1 cellular context compared by ENCODE assay signal in the genomic region with DNA sequence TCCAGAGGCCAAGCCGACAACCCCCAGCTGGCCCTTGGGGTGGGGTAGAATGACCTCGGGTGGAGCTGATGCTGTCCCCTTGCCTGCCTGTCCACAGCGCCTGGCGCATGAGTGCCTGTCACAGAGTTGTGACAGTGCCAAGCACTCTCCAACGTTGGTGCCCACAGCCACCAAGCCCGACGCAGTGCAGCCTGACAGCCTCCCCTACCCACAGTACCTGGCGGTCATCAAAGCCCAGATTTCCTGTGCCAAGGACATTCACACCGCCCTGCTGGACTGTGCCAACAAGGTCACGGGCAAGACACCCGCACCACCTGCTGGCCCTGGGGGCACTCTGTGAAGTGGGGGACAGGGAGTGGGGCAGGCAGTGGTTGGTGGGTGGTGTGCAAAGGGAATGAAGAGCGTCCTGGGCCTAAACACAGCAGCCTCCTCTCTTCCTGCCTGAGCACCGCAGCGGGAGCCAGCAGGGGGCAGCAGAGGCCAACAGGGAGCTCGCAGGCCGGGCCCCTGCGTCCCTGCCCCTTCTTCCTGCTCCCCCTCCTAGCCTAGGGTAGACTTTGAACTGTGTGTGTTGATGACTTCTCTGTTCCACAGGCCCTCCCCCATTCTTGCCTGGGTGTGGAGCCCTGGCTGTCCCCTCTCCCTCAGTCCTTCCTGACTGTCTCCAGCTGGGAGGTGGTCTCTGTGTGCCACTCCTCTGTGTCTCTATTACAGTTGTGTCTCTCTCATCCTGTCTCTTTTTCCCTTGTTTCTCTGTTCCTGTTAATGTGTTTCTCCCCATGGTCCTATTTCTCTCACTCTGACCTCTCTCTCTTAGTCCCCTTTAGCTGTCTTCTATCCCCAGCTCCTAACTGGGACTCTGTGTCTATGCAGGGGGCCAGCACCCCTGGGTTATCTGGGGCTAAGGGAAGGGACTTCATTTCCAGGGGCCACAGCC.
TF ChIP-seq lines count a peak whose summit lies in the region.

No MANE protein-coding gene starts in this region.

TF ChIP-seq in K562, 482 proteins besides CTCF, POLR2A, EP300 and RAD21 (continued from another document and continues in another):
- TF ChIP-seq, protein P1, sequence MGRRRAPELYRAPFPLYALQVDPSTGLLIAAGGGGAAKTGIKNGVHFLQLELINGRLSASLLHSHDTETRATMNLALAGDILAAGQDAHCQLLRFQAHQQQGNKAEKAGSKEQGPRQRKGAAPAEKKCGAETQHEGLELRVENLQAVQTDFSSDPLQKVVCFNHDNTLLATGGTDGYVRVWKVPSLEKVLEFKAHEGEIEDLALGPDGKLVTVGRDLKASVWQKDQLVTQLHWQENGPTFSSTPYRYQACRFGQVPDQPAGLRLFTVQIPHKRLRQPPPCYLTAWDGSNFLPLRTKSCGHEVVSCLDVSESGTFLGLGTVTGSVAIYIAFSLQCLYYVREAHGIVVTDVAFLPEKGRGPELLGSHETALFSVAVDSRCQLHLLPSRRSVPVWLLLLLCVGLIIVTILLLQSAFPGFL (CRISPR knock-in tag; IDR thresholded peaks at IDR 0.05), result no peak
- no peak for TF ChIP-seq ZNF408 (CRISPR knock-in tag; IDR thresholded peaks at IDR 0.05; ENCODE audit: low read depth)
- TF ChIP-seq, protein P2, sequence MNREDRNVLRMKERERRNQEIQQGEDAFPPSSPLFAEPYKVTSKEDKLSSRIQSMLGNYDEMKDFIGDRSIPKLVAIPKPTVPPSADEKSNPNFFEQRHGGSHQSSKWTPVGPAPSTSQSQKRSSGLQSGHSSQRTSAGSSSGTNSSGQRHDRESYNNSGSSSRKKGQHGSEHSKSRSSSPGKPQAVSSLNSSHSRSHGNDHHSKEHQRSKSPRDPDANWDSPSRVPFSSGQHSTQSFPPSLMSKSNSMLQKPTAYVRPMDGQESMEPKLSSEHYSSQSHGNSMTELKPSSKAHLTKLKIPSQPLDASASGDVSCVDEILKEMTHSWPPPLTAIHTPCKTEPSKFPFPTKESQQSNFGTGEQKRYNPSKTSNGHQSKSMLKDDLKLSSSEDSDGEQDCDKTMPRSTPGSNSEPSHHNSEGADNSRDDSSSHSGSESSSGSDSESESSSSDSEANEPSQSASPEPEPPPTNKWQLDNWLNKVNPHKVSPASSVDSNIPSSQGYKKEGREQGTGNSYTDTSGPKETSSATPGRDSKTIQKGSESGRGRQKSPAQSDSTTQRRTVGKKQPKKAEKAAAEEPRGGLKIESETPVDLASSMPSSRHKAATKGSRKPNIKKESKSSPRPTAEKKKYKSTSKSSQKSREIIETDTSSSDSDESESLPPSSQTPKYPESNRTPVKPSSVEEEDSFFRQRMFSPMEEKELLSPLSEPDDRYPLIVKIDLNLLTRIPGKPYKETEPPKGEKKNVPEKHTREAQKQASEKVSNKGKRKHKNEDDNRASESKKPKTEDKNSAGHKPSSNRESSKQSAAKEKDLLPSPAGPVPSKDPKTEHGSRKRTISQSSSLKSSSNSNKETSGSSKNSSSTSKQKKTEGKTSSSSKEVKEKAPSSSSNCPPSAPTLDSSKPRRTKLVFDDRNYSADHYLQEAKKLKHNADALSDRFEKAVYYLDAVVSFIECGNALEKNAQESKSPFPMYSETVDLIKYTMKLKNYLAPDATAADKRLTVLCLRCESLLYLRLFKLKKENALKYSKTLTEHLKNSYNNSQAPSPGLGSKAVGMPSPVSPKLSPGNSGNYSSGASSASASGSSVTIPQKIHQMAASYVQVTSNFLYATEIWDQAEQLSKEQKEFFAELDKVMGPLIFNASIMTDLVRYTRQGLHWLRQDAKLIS (CRISPR knock-in tag; IDR thresholded peaks at IDR 0.05), result no peak
- no peak for TF ChIP-seq PTRF (tag; IDR thresholded peaks at IDR 0.05)
- no peak for TF ChIP-seq GATAD2B (IDR thresholded peaks at IDR 0.05; ENCODE audit: borderline replicate concordance)
- TF ChIP-seq, protein P3, sequence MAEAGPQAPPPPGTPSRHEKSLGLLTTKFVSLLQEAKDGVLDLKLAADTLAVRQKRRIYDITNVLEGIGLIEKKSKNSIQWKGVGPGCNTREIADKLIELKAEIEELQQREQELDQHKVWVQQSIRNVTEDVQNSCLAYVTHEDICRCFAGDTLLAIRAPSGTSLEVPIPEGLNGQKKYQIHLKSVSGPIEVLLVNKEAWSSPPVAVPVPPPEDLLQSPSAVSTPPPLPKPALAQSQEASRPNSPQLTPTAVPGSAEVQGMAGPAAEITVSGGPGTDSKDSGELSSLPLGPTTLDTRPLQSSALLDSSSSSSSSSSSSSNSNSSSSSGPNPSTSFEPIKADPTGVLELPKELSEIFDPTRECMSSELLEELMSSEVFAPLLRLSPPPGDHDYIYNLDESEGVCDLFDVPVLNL (CRISPR knock-in tag; IDR thresholded peaks at IDR 0.05; ENCODE audit: low read depth), result no peak
- no peak for TF ChIP-seq MED1 (CRISPR knock-in tag; IDR thresholded peaks at IDR 0.05; ENCODE audit: borderline replicate concordance)
- TF ChIP-seq, protein P4, sequence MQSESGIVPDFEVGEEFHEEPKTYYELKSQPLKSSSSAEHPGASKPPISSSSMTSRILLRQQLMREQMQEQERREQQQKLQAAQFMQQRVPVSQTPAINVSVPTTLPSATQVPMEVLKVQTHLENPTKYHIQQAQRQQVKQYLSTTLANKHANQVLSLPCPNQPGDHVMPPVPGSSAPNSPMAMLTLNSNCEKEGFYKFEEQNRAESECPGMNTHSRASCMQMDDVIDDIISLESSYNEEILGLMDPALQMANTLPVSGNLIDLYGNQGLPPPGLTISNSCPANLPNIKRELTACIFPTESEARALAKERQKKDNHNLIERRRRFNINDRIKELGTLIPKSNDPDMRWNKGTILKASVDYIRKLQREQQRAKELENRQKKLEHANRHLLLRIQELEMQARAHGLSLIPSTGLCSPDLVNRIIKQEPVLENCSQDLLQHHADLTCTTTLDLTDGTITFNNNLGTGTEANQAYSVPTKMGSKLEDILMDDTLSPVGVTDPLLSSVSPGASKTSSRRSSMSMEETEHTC (IDR thresholded peaks at IDR 0.05), result no peak
- no peak for TF ChIP-seq HCFC1 (IDR thresholded peaks at IDR 0.05; ENCODE audit: low read depth, low read length)
- no peak for TF ChIP-seq POLR3A (IDR thresholded peaks at IDR 0.05; ENCODE audit: borderline replicate concordance, extremely low read depth, insufficient read depth, insufficient read length)
- no peak for TF ChIP-seq ZNF695 (CRISPR knock-in tag; IDR thresholded peaks at IDR 0.05)
- TF ChIP-seq, protein P5, sequence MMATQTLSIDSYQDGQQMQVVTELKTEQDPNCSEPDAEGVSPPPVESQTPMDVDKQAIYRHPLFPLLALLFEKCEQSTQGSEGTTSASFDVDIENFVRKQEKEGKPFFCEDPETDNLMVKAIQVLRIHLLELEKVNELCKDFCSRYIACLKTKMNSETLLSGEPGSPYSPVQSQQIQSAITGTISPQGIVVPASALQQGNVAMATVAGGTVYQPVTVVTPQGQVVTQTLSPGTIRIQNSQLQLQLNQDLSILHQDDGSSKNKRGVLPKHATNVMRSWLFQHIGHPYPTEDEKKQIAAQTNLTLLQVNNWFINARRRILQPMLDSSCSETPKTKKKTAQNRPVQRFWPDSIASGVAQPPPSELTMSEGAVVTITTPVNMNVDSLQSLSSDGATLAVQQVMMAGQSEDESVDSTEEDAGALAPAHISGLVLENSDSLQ (IDR thresholded peaks at IDR 0.05), result no peak
- TF ChIP-seq ZNF140 (CRISPR knock-in tag; IDR thresholded peaks at IDR 0.05), result no peak
- TF ChIP-seq CHD1 (IDR thresholded peaks at IDR 0.05; ENCODE audit: low read length), result no peak
- TF ChIP-seq ELF2 (CRISPR knock-in tag; IDR thresholded peaks at IDR 0.05), result no peak; the same call in 1 of the 2 replicates
- TF ChIP-seq GTF2E2 (tag; IDR thresholded peaks at IDR 0.05), result no peak
- TF ChIP-seq ZNF589 (CRISPR knock-in tag; IDR thresholded peaks at IDR 0.05; ENCODE audit: low read depth), result no peak
- TF ChIP-seq, protein P6, sequence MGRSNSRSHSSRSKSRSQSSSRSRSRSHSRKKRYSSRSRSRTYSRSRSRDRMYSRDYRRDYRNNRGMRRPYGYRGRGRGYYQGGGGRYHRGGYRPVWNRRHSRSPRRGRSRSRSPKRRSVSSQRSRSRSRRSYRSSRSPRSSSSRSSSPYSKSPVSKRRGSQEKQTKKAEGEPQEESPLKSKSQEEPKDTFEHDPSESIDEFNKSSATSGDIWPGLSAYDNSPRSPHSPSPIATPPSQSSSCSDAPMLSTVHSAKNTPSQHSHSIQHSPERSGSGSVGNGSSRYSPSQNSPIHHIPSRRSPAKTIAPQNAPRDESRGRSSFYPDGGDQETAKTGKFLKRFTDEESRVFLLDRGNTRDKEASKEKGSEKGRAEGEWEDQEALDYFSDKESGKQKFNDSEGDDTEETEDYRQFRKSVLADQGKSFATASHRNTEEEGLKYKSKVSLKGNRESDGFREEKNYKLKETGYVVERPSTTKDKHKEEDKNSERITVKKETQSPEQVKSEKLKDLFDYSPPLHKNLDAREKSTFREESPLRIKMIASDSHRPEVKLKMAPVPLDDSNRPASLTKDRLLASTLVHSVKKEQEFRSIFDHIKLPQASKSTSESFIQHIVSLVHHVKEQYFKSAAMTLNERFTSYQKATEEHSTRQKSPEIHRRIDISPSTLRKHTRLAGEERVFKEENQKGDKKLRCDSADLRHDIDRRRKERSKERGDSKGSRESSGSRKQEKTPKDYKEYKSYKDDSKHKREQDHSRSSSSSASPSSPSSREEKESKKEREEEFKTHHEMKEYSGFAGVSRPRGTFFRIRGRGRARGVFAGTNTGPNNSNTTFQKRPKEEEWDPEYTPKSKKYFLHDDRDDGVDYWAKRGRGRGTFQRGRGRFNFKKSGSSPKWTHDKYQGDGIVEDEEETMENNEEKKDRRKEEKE (IDR thresholded peaks at IDR 0.05; ENCODE audit: borderline replicate concordance in 1 of 2, control insufficient read depth in 1 of 2, low read depth in 2 of 2, low read length in 1 of 2), result 0 out of 4 replicates have a peak, but pooled peaks of 1 of the 2 experiments have one; percentile 45
- TF ChIP-seq PCBP1 (IDR thresholded peaks at IDR 0.05; ENCODE audit: low read depth, low read length, poor library complexity, severe bottlenecking), result no peak
- TF ChIP-seq POLR3G (IDR thresholded peaks at IDR 0.05; ENCODE audit: extremely low read depth, insufficient read length, insufficient replicate concordance), result no peak
- TF ChIP-seq TEAD1 (CRISPR knock-in tag; IDR thresholded peaks at IDR 0.05), result no peak
- TF ChIP-seq POLR2H (tag; IDR thresholded peaks at IDR 0.05; ENCODE audit: low read depth), result no peak
- no peak for TF ChIP-seq ZNF766 (CRISPR knock-in tag; conservative IDR thresholded peaks at IDR 0.05)
- peak; percentile 80 for TF ChIP-seq ZNF263 (CRISPR knock-in tag; IDR thresholded peaks at IDR 0.05; ENCODE audit: borderline replicate concordance)
- no peak for TF ChIP-seq ZNF436 (CRISPR knock-in tag; IDR thresholded peaks at IDR 0.05)
- no peak for TF ChIP-seq HSF4 (CRISPR knock-in tag; IDR thresholded peaks at IDR 0.05; ENCODE audit: borderline replicate concordance)
- TF ChIP-seq, protein P7, sequence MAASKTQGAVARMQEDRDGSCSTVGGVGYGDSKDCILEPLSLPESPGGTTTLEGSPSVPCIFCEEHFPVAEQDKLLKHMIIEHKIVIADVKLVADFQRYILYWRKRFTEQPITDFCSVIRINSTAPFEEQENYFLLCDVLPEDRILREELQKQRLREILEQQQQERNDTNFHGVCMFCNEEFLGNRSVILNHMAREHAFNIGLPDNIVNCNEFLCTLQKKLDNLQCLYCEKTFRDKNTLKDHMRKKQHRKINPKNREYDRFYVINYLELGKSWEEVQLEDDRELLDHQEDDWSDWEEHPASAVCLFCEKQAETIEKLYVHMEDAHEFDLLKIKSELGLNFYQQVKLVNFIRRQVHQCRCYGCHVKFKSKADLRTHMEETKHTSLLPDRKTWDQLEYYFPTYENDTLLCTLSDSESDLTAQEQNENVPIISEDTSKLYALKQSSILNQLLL (CRISPR knock-in tag; IDR thresholded peaks at IDR 0.05; ENCODE audit: borderline replicate concordance), result no peak
- TF ChIP-seq MTA2 (IDR thresholded peaks at IDR 0.05; ENCODE audit: low read depth), result no peak
- TF ChIP-seq, protein P8, sequence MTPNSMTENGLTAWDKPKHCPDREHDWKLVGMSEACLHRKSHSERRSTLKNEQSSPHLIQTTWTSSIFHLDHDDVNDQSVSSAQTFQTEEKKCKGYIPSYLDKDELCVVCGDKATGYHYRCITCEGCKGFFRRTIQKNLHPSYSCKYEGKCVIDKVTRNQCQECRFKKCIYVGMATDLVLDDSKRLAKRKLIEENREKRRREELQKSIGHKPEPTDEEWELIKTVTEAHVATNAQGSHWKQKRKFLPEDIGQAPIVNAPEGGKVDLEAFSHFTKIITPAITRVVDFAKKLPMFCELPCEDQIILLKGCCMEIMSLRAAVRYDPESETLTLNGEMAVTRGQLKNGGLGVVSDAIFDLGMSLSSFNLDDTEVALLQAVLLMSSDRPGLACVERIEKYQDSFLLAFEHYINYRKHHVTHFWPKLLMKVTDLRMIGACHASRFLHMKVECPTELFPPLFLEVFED (CRISPR knock-in tag; conservative IDR thresholded peaks at IDR 0.05), result 0 out of 2 replicates have a peak, but pooled peaks have one; percentile 4
- no peak for TF ChIP-seq ZNF124 (CRISPR knock-in tag; IDR thresholded peaks at IDR 0.05)
- TF ChIP-seq, protein P9, sequence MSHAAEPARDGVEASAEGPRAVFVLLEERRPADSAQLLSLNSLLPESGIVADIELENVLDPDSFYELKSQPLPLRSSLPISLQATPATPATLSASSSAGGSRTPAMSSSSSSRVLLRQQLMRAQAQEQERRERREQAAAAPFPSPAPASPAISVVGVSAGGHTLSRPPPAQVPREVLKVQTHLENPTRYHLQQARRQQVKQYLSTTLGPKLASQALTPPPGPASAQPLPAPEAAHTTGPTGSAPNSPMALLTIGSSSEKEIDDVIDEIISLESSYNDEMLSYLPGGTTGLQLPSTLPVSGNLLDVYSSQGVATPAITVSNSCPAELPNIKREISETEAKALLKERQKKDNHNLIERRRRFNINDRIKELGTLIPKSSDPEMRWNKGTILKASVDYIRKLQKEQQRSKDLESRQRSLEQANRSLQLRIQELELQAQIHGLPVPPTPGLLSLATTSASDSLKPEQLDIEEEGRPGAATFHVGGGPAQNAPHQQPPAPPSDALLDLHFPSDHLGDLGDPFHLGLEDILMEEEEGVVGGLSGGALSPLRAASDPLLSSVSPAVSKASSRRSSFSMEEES (CRISPR knock-in tag; IDR thresholded peaks at IDR 0.05), result no peak
- peak; percentile 73 for TF ChIP-seq ELF1 (tag; IDR thresholded peaks at IDR 0.05)
- no peak for TF ChIP-seq ZBTB17 (CRISPR knock-in tag; IDR thresholded peaks at IDR 0.05)
- TF ChIP-seq HMGN3 (IDR thresholded peaks at IDR 0.05; ENCODE audit: borderline replicate concordance, extremely low read depth, insufficient read length, low read depth, low read length), result peak; percentile 62
- TF ChIP-seq KDM1A (IDR thresholded peaks at IDR 0.05), result peak in 1 of 2 experiments; percentile 80; a peak in 3 of 4 replicates
- peak; percentile 79; the same call in 1 of the 2 replicates for TF ChIP-seq CBX1 (IDR thresholded peaks at IDR 0.05; ENCODE audit: low read depth)
- TF ChIP-seq ILF3 (IDR thresholded peaks at IDR 0.05; ENCODE audit: borderline replicate concordance), result no peak
- TF ChIP-seq, protein P10, sequence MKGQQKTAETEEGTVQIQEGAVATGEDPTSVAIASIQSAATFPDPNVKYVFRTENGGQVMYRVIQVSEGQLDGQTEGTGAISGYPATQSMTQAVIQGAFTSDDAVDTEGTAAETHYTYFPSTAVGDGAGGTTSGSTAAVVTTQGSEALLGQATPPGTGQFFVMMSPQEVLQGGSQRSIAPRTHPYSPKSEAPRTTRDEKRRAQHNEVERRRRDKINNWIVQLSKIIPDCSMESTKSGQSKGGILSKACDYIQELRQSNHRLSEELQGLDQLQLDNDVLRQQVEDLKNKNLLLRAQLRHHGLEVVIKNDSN (CRISPR knock-in tag; IDR thresholded peaks at IDR 0.05), result no peak
- TF ChIP-seq SNRNP70 (optimal IDR thresholded peaks at IDR 0.05; ENCODE audit: low read depth, low read length), result no peak
- no peak for TF ChIP-seq SRSF7 (optimal IDR thresholded peaks at IDR 0.05; ENCODE audit: low read depth, low read length)
- TF ChIP-seq PYGO2 (tag; IDR thresholded peaks at IDR 0.05), result no peak
